ENCODE assay signal across 1 cellular context in the genomic region with DNA sequence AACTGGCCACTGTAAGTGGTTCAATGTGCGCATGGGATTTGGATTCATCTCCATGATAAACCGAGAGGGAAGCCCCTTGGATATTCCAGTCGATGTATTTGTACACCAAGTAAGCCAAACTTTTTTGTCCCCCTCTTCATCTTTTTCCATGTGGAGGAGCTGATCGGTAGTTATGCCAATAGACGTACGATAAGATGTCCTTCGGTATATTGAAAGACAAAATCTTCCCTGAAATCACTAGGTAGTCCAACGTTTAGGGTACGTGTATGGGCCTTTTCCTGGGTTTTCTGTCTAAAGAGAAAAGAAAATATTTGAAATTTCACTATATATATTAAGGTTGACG.
TF ChIP-seq lines count a peak whose summit lies in the region.

No MANE protein-coding gene starts in this region.

TF ChIP-seq in HCT116, 20 proteins besides CTCF, POLR2A, EP300 and RAD21:
- no peak for TF ChIP-seq SRF (IDR thresholded peaks at IDR 0.05; ENCODE audit: low read depth)
- TF ChIP-seq POLR2AphosphoS5 (IDR thresholded peaks at IDR 0.05; ENCODE audit: low read depth, low read length) = no peak
- TF ChIP-seq CEBPB (IDR thresholded peaks at IDR 0.05; ENCODE audit: low read depth) = no peak
- TF ChIP-seq, protein P1, sequence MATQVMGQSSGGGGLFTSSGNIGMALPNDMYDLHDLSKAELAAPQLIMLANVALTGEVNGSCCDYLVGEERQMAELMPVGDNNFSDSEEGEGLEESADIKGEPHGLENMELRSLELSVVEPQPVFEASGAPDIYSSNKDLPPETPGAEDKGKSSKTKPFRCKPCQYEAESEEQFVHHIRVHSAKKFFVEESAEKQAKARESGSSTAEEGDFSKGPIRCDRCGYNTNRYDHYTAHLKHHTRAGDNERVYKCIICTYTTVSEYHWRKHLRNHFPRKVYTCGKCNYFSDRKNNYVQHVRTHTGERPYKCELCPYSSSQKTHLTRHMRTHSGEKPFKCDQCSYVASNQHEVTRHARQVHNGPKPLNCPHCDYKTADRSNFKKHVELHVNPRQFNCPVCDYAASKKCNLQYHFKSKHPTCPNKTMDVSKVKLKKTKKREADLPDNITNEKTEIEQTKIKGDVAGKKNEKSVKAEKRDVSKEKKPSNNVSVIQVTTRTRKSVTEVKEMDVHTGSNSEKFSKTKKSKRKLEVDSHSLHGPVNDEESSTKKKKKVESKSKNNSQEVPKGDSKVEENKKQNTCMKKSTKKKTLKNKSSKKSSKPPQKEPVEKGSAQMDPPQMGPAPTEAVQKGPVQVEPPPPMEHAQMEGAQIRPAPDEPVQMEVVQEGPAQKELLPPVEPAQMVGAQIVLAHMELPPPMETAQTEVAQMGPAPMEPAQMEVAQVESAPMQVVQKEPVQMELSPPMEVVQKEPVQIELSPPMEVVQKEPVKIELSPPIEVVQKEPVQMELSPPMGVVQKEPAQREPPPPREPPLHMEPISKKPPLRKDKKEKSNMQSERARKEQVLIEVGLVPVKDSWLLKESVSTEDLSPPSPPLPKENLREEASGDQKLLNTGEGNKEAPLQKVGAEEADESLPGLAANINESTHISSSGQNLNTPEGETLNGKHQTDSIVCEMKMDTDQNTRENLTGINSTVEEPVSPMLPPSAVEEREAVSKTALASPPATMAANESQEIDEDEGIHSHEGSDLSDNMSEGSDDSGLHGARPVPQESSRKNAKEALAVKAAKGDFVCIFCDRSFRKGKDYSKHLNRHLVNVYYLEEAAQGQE (IDR thresholded peaks at IDR 0.05; ENCODE audit: low read depth) = no peak
- no peak for TF ChIP-seq JUND (IDR thresholded peaks at IDR 0.05)
- no peak for TF ChIP-seq CBX3 (IDR thresholded peaks at IDR 0.05; ENCODE audit: low read depth)
- TF ChIP-seq SP1 (IDR thresholded peaks at IDR 0.05; ENCODE audit: low read depth) = no peak
- no peak for TF ChIP-seq EZH2 (IDR thresholded peaks at IDR 0.05)
- no peak for TF ChIP-seq YY1 (IDR thresholded peaks at IDR 0.05; ENCODE audit: extremely low read depth, insufficient replicate concordance, low read depth, low read length)
- TF ChIP-seq FOSL1 (IDR thresholded peaks at IDR 0.05; ENCODE audit: low read depth) = no peak
- TF ChIP-seq, protein P2, sequence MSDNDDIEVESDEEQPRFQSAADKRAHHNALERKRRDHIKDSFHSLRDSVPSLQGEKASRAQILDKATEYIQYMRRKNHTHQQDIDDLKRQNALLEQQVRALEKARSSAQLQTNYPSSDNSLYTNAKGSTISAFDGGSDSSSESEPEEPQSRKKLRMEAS (IDR thresholded peaks at IDR 0.05) = no peak
- TF ChIP-seq ZFX (IDR thresholded peaks at IDR 0.05) = no peak
- TF ChIP-seq ZNF274 (IDR thresholded peaks at IDR 0.05; ENCODE audit: low read depth, low read length) = no peak
- TF ChIP-seq TCF7L2 (IDR thresholded peaks at IDR 0.05; ENCODE audit: borderline replicate concordance, extremely low read depth, insufficient read depth, insufficient read length) = no peak
